Comparison of ENCODE assay signal across 26 cellular contexts in genomic region chr4:8084031-8084660, GRCh38.
"Had no signal": no experiment of that assay in that cellular context is flagged by ENCODE, and none has a peak within 500 bp of the region (broad histone marks: within the 10 kb centered on the region; RNA-seq: fewer than 3 reads in every experiment).

No MANE protein-coding gene starts in this region.

- ATAC-seq: heart left ventricle; left lobe of liver; left ventricle myocardium superior; natural killer cell; right cardiac atrium; sciatic nerve; stimulated activated naive B cell treated with anti-CD40 and anti-IgM and Interleukin-4, amounts not matched to agents 10 μg/mL and 1 μg/mL and 100 μg/mL, for 72 hours; upper lobe of right lung had no signal

- H3K36me3 ChIP-seq: heart left ventricle, suprapubic skin, thoracic aorta, tibial artery, upper lobe of right lung, uterus had no signal

- H3K27ac ChIP-seq: heart left ventricle, parathyroid adenoma, skin epidermis, suprapubic skin, thoracic aorta, tibial artery, upper lobe of right lung, uterus had no signal

- H3K9me3 ChIP-seq: heart left ventricle, suprapubic skin, thoracic aorta, tibial artery, upper lobe of right lung, uterus had no signal

- H3K9ac ChIP-seq: parathyroid adenoma had no signal

- H3K4me3 ChIP-seq: heart left ventricle, lung, skin epidermis, suprapubic skin, thoracic aorta, tibial artery, upper lobe of right lung, uterus had no signal

- H3K4me1 ChIP-seq: parathyroid adenoma, tibial artery, uterus had no signal

- FAIRE-seq: islet of Langerhans had no signal

- H2AFZ ChIP-seq: parathyroid adenoma had no signal

- DNase-seq: immature natural killer cell; left ventricle myocardium superior; mesendoderm; naive B cell; natural killer cell; nephron progenitor cell; retina; stimulated activated CD4-positive, alpha-beta T cell treated with anti-CD3 and anti-CD28 coated beads, Interleukin-12 subunit alpha, Interleukin-12 subunit beta, amount 100 ng/mL, for 4 hours; stimulated activated CD4-positive, alpha-beta T cell treated with anti-CD3 and anti-CD28 coated beads, Interleukin-15, amount 100 ng/mL, for 24 hours; stimulated activated CD4-positive, alpha-beta T cell treated with anti-CD3 and anti-CD28 coated beads, Interleukin-2, amount 100 ng/mL, for 24 hours; stimulated activated CD4-positive, alpha-beta T cell treated with anti-CD3 and anti-CD28 coated beads, Interleukin-4, amount 100 ng/mL, for 1 hour; stimulated activated naive B cell treated with anti-CD40 and anti-IgM and Interleukin-4, amounts not matched to agents 10 μg/mL and 1 μg/mL and 100 μg/mL, for 72 hours; tibial artery; trophoblast cell; upper lobe of right lung; uterus had no signal

- H3K27me3 ChIP-seq: heart left ventricle, tibial artery, upper lobe of right lung, uterus had no signal
